ENCODE assay signal across 19 cellular contexts in genomic region chr7:133052357-133052756, GRCh38. TPM values are rescaled to one million over a fixed set of nuclear protein-coding genes. Genes with fewer than 3 reads are reported as not detected.
DNase-seq lines count a peak whose midpoint lies in the region; ATAC-seq and TF ChIP-seq lines count a peak whose summit lies in the region.
"Had no signal": no experiment of that assay in that cellular context is flagged by ENCODE, and none has a peak within 500 bp of the region (broad histone marks: within the 10 kb centered on the region; RNA-seq: fewer than 3 reads in every experiment).

No MANE protein-coding gene starts in this region.

- H3K27me3 ChIP-seq in left ventricle myocardium inferior (ENCODE audit: low read depth) (no peaks in the 10 kb centered on the region), ascending aorta (no peaks in the 10 kb centered on the region), tibial artery (no peaks in the 10 kb centered on the region)
- H3K27me3 ChIP-seq: esophagus muscularis mucosa, Peyer's patch had no signal

- no peak for TF ChIP-seq CTCF in left ventricle myocardium inferior (IDR thresholded peaks at IDR 0.05; ENCODE audit: borderline replicate concordance)
- no peak for TF ChIP-seq CTCF in ascending aorta (IDR thresholded peaks at IDR 0.05)
- no peak for TF ChIP-seq CTCF in tibial artery (IDR thresholded peaks at IDR 0.05)

- H3K4me3 ChIP-seq in left ventricle myocardium inferior (no peak overlapping the region), ascending aorta (no peak overlapping the region), tibial artery (peak overlapping the region in 1 of 2 donors; percentile 12)
- H3K4me3 ChIP-seq: esophagus muscularis mucosa, Peyer's patch had no signal

- no peaks in the 10 kb centered on the region for H3K9me3 ChIP-seq in left ventricle myocardium inferior (replicated peaks)
- no peaks in the 10 kb centered on the region for H3K9me3 ChIP-seq in ascending aorta
- no peaks in the 10 kb centered on the region for H3K9me3 ChIP-seq in tibial artery
- H3K9me3 ChIP-seq: esophagus muscularis mucosa, Peyer's patch had no signal

- intact Hi-C loops in left ventricle myocardium inferior (cut with micrococcal nuclease) = no loop called here
- intact Hi-C loops in left cardiac atrium (cut with DNase I) = no loop called here
- intact Hi-C loops in ascending aorta (cut with DNase I) = loop anchor here (5.0 kb wide), 1 partner anchor 55 kb away; no protein-coding TSS in a partner anchor
- intact Hi-C loops in tibial artery (cut with DNase I; ENCODE audit: low total_unique reads) = no loop called here

- H3K4me1 ChIP-seq in left ventricle myocardium inferior (peaks cover 68% of the 10 kb centered on the region), ascending aorta (peaks cover 3 to 29% of the 10 kb centered on the region in 2 donors), tibial artery (peaks cover 0 to 50% (median 38%) of the 10 kb centered on the region in 4 donors)
- H3K4me1 ChIP-seq: Peyer's patch had no signal

- ATAC-seq in left cardiac atrium = no peak
- no peak for ATAC-seq in GM18511 (IDR thresholded peaks at IDR 0.05; ENCODE audit: unreplicated experiment)
- ATAC-seq: stimulated activated memory B cell treated with anti-CD40 and anti-IgM and Interleukin-4, amounts not matched to agents 10 μg/mL and 1 μg/mL and 100 μg/mL, for 72 hours had no signal

- H3K27ac ChIP-seq in left ventricle myocardium inferior (replicated peaks) (peak overlapping the region; percentile 80), ascending aorta (peak overlapping the region; percentile 80 to 82), tibial artery (peak overlapping the region; percentile 72 to 73)

- DNase-seq in left ventricle myocardium inferior = no peak
- DNase-seq in left cardiac atrium = no peak
- DNase-seq in ascending aorta (ENCODE audit: low spot score in 2 of 2) = no peak
- DNase-seq in foreskin melanocyte = peak; percentile 51
- DNase-seq in tibial artery = no peak
- no peak for DNase-seq in dedifferentiated amniotic fluid mesenchymal stem cell (ENCODE audit: extremely low spot score)
- DNase-seq in NCI-H2196 (lab: John Stamatoyannopoulos, UW; ENCODE audit: unreplicated experiment) = no peak
- DNase-seq: activated CD4-positive, alpha-beta T cell treated with anti-CD3 and anti-CD28 coated beads, Interleukin-2, amount 50 U/mL, for 4 hours; activated naive CD4-positive, alpha-beta T cell treated with anti-CD3 and anti-CD28 coated beads for 36 hours; CD4-positive, alpha-beta T cell; GOT3; head of caudate nucleus; kidney; midbrain; NCI-H187; Peyer's patch had no signal

- H3K36me3 ChIP-seq in left ventricle myocardium inferior (no peaks in the 10 kb centered on the region), ascending aorta (no peaks in the 10 kb centered on the region), tibial artery (no peaks in the 10 kb centered on the region)
- H3K36me3 ChIP-seq: esophagus muscularis mucosa, Peyer's patch had no signal

RNA-seq across cellular contexts. Expression of gene CHCHD3, which starts 29.5 kb away (rescaled TPM):
- total RNA-seq in left ventricle myocardium inferior = 209 TPM
- 100 to 1,000 TPM; 127 to 145 TPM for total RNA-seq in left cardiac atrium
- 26.2 TPM for total RNA-seq in ascending aorta
